26 cellular contexts compared by ENCODE assay signal in the genomic region with DNA sequence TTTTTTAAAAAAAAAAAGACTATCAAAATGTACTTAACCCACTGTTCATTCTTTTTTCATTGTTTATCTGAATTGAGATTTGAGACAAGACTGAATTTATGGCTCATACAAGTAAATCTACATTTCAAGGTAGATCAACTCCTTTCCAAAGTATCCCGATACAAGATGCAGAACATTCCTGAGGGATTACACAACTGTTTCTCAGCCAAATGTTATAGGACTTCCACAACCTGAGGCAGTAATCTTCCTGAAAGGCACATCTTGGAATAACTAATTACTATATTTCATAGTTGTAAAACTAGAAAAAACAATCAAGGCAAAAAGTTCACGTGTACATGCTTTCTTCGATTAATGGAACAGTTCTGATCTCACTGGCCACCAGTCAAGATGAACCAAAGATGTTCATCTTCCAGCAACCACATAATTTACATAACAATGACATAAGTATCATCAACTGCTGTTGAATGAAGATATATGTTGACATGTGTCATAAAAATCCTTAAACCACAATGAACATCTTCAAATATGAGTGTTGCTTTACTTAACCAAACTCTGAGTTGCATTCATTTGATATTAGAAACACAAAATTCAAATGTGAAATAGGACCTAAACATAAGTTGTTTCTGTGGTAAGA.
A peak's percentile ranks its signal among the peaks of the same experiment; 100 is the strongest.
DNase-seq lines count a peak whose midpoint lies in the region; ATAC-seq and TF ChIP-seq lines count a peak whose summit lies in the region.
"Had no signal": no experiment of that assay in that cellular context is flagged by ENCODE, and none has a peak within 500 bp of the region (broad histone marks: within the 10 kb centered on the region; RNA-seq: fewer than 3 reads in every experiment).

No MANE protein-coding gene starts in this region.

- WGBS in mammary epithelial cell (ENCODE audit: low coverage, missing lambda C conversion rate) = 0% methylated on average over 3 of the region's 3 CpGs

- H3K4me2 ChIP-seq in PC-3 (ENCODE audit: low read length) (no peak overlapping the region), mammary epithelial cell (ENCODE audit: insufficient read depth, low read depth, low read length) (peak overlapping the region; percentile 59)

- DNase-seq in NCI-H510A treated with DMSO at 0.1 percent for 48 hours (lab: John Stamatoyannopoulos, UW) (peak; percentile 16), NCI-H510A (lab: John Stamatoyannopoulos, UW) (no peak), PC-3 (peak; percentile 28), mammary epithelial cell (peak; percentile 32), renal cortical epithelial cell (ENCODE audit: low read depth) (peak; percentile 57), KBM-7 (no peak), dorsolateral prefrontal cortex (no peak)
- DNase-seq in activated CD4-positive, alpha-beta T cell treated with anti-CD3 and anti-CD28 coated beads for 1 hour = no peak
- DNase-seq: activated CD4-positive, alpha-beta T cell treated with anti-CD3 and anti-CD28 coated beads, Interleukin-2, amount 50 U/mL, for 48 hours; activated CD4-positive, CD25-positive, alpha-beta regulatory T cell; activated naive CD4-positive, alpha-beta T cell treated with anti-CD3 and anti-CD28 coated beads, Interleukin-2, amount 10 ng/mL, durations not matched to agents 7 days and 5 days; CD4-positive, alpha-beta memory T cell; central memory CD4-positive, alpha-beta T cell; dermis blood vessel endothelial cell; GDM1; glutamatergic neuron; H9; kidney; NCI-H1436 treated with DMSO at 0.1 percent for 48 hours; NCI-H524; ovary; SHP77; stimulated activated CD4-positive, alpha-beta T cell treated with anti-CD3 and anti-CD28 coated beads, Interleukin-2, amount 100 ng/mL, for 24 hours had no signal

- ATAC-seq in PC-3 = no peak
- ATAC-seq: K562 had no signal

- intact Hi-C loops in PC-3 (cut with micrococcal nuclease) = no loop called here
- intact Hi-C loops in mammary epithelial cell (cut with micrococcal nuclease) = no loop called here
- intact Hi-C loops in dorsolateral prefrontal cortex (cut with DNase I) = no loop called here

- H3K27me3 ChIP-seq in PC-3 (ENCODE audit: low read length) (no peaks in the 10 kb centered on the region), mammary epithelial cell (ENCODE audit: insufficient read depth, low read length) (no peaks in the 10 kb centered on the region), dorsolateral prefrontal cortex (peaks cover 0 to 3% (median 0%) of the 10 kb centered on the region in 45 donors)
- H3K27me3 ChIP-seq: ovary, tibial nerve had no signal

- no TSS peak for BruUV-seq in PC-3 (replicated peaks; lab: Mats Ljungman, UMichigan)
- BruUV-seq in mammary epithelial cell (replicated peaks; lab: Mats Ljungman, UMichigan) = no TSS peak

- H2AFZ ChIP-seq in PC-3 (ENCODE audit: low read length) = no peak overlapping the region
- no peak overlapping the region for H2AFZ ChIP-seq in mammary epithelial cell (ENCODE audit: low read depth, low read length)

- H3K4me3 ChIP-seq in PC-3 (ENCODE audit: low read length) = no peak overlapping the region
- no peak overlapping the region for H3K4me3 ChIP-seq in mammary epithelial cell (replicated peaks in 1 of 3; ENCODE audit: insufficient read depth in 1 of 3, low read depth in 2 of 3, low read length in 3 of 3)
- H3K4me3 ChIP-seq in dorsolateral prefrontal cortex = no peak overlapping the region
- H3K4me3 ChIP-seq: K562, lung, ovary, tibial nerve had no signal

- H3K9me3 ChIP-seq in PC-3 (ENCODE audit: low read length) (no peaks in the 10 kb centered on the region), mammary epithelial cell (replicated peaks; ENCODE audit: insufficient read depth, low read length) (no peaks in the 10 kb centered on the region)
- H3K9me3 ChIP-seq: ovary, tibial nerve had no signal

- H4K20me1 ChIP-seq in PC-3 (ENCODE audit: low read length) (no peaks in the 10 kb centered on the region), mammary epithelial cell (ENCODE audit: insufficient read depth, low read length) (no peaks in the 10 kb centered on the region)

- H3K36me3 ChIP-seq in PC-3 (ENCODE audit: low read depth, low read length) = no peaks in the 10 kb centered on the region
- H3K36me3 ChIP-seq in mammary epithelial cell (ENCODE audit: insufficient read depth, low read length) = no peaks in the 10 kb centered on the region
- H3K36me3 ChIP-seq: ovary, tibial nerve had no signal

- dilution Hi-C loops in mammary epithelial cell (cut with HindIII; ENCODE audit: low sequenced_read_pairs) = no loop called here

- no peaks in the 10 kb centered on the region for H3K9me2 ChIP-seq in PC-3 (replicated peaks; ENCODE audit: low read length)

- H3K4me1 ChIP-seq in PC-3 (ENCODE audit: insufficient read depth, low read length) (peaks cover 4% of the 10 kb centered on the region; the same call in 1 of the 2 replicates), mammary epithelial cell (ENCODE audit: insufficient read depth, low read length) (peaks cover 16% of the 10 kb centered on the region)
- H3K4me1 ChIP-seq: tibial nerve had no signal

- CTCF ChIA-PET in PC-3 (lab: Charles Lee) = no interaction called here
- CTCF ChIA-PET in mammary epithelial cell (lab: Charles Lee; ENCODE audit: low non-redundant PET) = no interaction called here

- POLR2A ChIA-PET in PC-3 (lab: Charles Lee; ENCODE audit: unreplicated experiment) = no interaction called here

- H3K79me2 ChIP-seq in PC-3 (ENCODE audit: low read length) = no peaks in the 10 kb centered on the region
- no peaks in the 10 kb centered on the region for H3K79me2 ChIP-seq in mammary epithelial cell (ENCODE audit: insufficient read depth, low read length)

- TF ChIP-seq CTCF in PC-3 (conservative IDR thresholded peaks at IDR 0.05; ENCODE audit: low read depth, low read length) (no peak), mammary epithelial cell (conservative IDR thresholded peaks at IDR 0.05 in 1 of 2, IDR thresholded peaks at IDR 0.05 in 1 of 2; ENCODE audit: extremely low read depth in 1 of 2, insufficient read depth in 1 of 2, low read depth in 1 of 2, low read length in 2 of 2) (no peak), dorsolateral prefrontal cortex (IDR thresholded peaks at IDR 0.05 in 54 of 56, conservative IDR thresholded peaks at IDR 0.05 in 2 of 56; ENCODE audit: low read depth in 1 of 56, partially characterized antibody in 56 of 56) (no peak)

- in situ Hi-C loops in mammary epithelial cell (cut with MboI; ENCODE audit: low sequenced_read_pairs in 2 of 2) (no loop called here), KBM-7 (cut with MboI; ENCODE audit: low pct_unique_long_range_greater_than_20kb, low sequenced_read_pairs) (no loop called here)

- H3F3A ChIP-seq in PC-3 (ENCODE audit: low read length, unreplicated experiment) = no peaks in the 10 kb centered on the region

- H3K9ac ChIP-seq in PC-3 (ENCODE audit: low read length) (no peak overlapping the region), mammary epithelial cell (ENCODE audit: insufficient read depth, low read length) (no peak overlapping the region)

- H3K27ac ChIP-seq in PC-3 (ENCODE audit: low read length) (no peak overlapping the region), mammary epithelial cell (ENCODE audit: insufficient read depth, low read depth, low read length) (no peak overlapping the region), dorsolateral prefrontal cortex (no peak overlapping the region)
- H3K27ac ChIP-seq: ovary, tibial nerve had no signal

Comparison
In these comparisons a context has a peak if more than half of its experiments do, and no peak if none do; other contexts are left out.
1. DNase-seq: peak in NCI-H510A treated with DMSO at 0.1 percent for 48 hours (single experiment), PC-3 (single experiment), mammary epithelial cell (single experiment) and renal cortical epithelial cell (single experiment); none in NCI-H510A (single experiment), KBM-7 (single experiment), activated CD4-positive, alpha-beta T cell treated with anti-CD3 and anti-CD28 coated beads for 1 hour (single experiment) and dorsolateral prefrontal cortex (0 of 10).